ENCODE assay signal across 7 cellular contexts in genomic region chr1:202352583-202353197, GRCh38. TPM values are rescaled to one million over a fixed set of nuclear protein-coding genes. Genes with fewer than 3 reads are reported as not detected.
DNase-seq lines count a peak whose midpoint lies in the region; ATAC-seq, FAIRE-seq and TF ChIP-seq lines count a peak whose summit lies in the region.
"Not testable (repeated sequence)": the region's sequence is repeated elsewhere in the genome, so short reads cannot be mapped to it uniquely, and the experiment has no call there.

No MANE protein-coding gene starts in this region.

- POLR2A ChIA-PET in A549 (lab: Yijun Ruan, JAX); PC-9 (lab: Charles Lee; ENCODE audit: unreplicated experiment): not testable (repeated sequence)
- POLR2A ChIA-PET in HepG2 (lab: Yijun Ruan, JAX): interaction anchor here (0.5 kb wide), 1 partner anchor 371 kb away, joined by 3 read pairs; no protein-coding TSS in a partner anchor

- peak overlapping the region in 1 of 2 experiments; percentile 70; a peak in 3 of 6 replicates for H3K27ac ChIP-seq in A549
- peak overlapping the region; percentile 20; the same call in 1 of the 2 replicates for H3K27ac ChIP-seq in HL-60 (replicated peaks)
- H3K27ac ChIP-seq in PC-9: not testable (repeated sequence)
- peak overlapping the region in 6 of 10 donors; percentile 10 to 30 (median 20) for H3K27ac ChIP-seq in heart right ventricle
- H3K27ac ChIP-seq in HepG2 (ENCODE audit: extremely low read length, insufficient read depth, low read length): peak overlapping the region; percentile 72
- peak overlapping the region; percentile 50 for H3K27ac ChIP-seq in subcutaneous abdominal adipose tissue (ENCODE audit: low read depth, low read length)

- not testable (repeated sequence) for FAIRE-seq in A549 (lab: Jason Lieb, UNC)
- FAIRE-seq in HepG2 (lab: Jason Lieb, UNC): peak; percentile 50

- H3F3A ChIP-seq in PC-9 (ENCODE audit: insufficient read depth, low read depth): peaks cover 30% of the 10 kb centered on the region

- not testable (repeated sequence) for TF ChIP-seq CTCF in A549 (IDR thresholded peaks at IDR 0.05); HL-60 (IDR thresholded peaks at IDR 0.05; ENCODE audit: insufficient read depth, low read length); PC-9 (conservative IDR thresholded peaks at IDR 0.05); heart right ventricle (IDR thresholded peaks at IDR 0.05); HepG2 (CRISPR knock-in tag; IDR thresholded peaks at IDR 0.05)

- H3K9me2 ChIP-seq in PC-9 (ENCODE audit: insufficient read depth): not testable (repeated sequence)

- DNase-seq in A549 (ENCODE audit: low read depth in 1 of 2, low spot score in 1 of 2); HL-60 (ENCODE audit: low read depth in 1 of 2, low spot score in 1 of 2); PC-9; heart right ventricle: not testable (repeated sequence)
- peak; percentile 89 for DNase-seq in HepG2 (ENCODE audit: low spot score)
- peak; percentile 43 for DNase-seq in posterior vena cava (ENCODE audit: low spot score)

- peak overlapping the region; percentile 49; the same call in 2 of the 3 replicates for H3K4me2 ChIP-seq in A549
- H3K4me2 ChIP-seq in PC-9: peak overlapping the region; percentile 54
- H3K4me2 ChIP-seq in HepG2 (ENCODE audit: low read depth, low read length): peak overlapping the region; percentile 66

- not testable (repeated sequence) for H3K36me3 ChIP-seq in PC-9 (ENCODE audit: low read depth); heart right ventricle; HepG2 (replicated peaks in 1 of 2; ENCODE audit: control insufficient read depth in 1 of 2, insufficient read depth in 2 of 2, low read length in 2 of 2); subcutaneous abdominal adipose tissue (ENCODE audit: control insufficient read depth in 5 of 5, insufficient read depth in 5 of 5, low read length in 5 of 5)

- in situ Hi-C loops in HepG2 (cut with HindIII; ENCODE audit: extremely low pct_ligation_motif_present, low pct_unique_long_range_greater_than_20kb): not testable (repeated sequence)

- not testable (repeated sequence) for H3K4me3 ChIP-seq in A549; HL-60 (replicated peaks; ENCODE audit: insufficient read depth, low read length); PC-9; heart right ventricle; subcutaneous abdominal adipose tissue (ENCODE audit: low read depth in 1 of 5, low read length in 5 of 5)
- H3K4me3 ChIP-seq in HepG2 (replicated peaks in 1 of 3; ENCODE audit: insufficient read depth in 1 of 3, low read depth in 2 of 3, low read length in 3 of 3): peak overlapping the region in 1 of 3 experiments; percentile 44; a peak in 1 of 6 replicates

- not testable (repeated sequence) for TF ChIP-seq POLR2A in A549 (IDR thresholded peaks at IDR 0.05; ENCODE audit: low read length); HepG2 (IDR thresholded peaks at IDR 0.05; ENCODE audit: insufficient read depth in 1 of 2, low read depth in 2 of 2, low read length in 2 of 2)

- H3K27me3 ChIP-seq in HL-60 (ENCODE audit: insufficient read depth, poor library complexity, severe bottlenecking); PC-9 (ENCODE audit: insufficient read depth, low read depth); heart right ventricle; HepG2 (ENCODE audit: control insufficient read depth in 1 of 2, insufficient read depth in 2 of 2, low read length in 2 of 2); subcutaneous abdominal adipose tissue (ENCODE audit: control insufficient read depth in 5 of 5, insufficient read depth in 4 of 5, low read length in 5 of 5): not testable (repeated sequence)

- WGBS in A549 (ENCODE audit: missing lambda C conversion rate): 92% methylated on average over 11 of the region's 11 CpGs
- 83 to 84% methylated on average over 11 of the region's 11 CpGs for WGBS in heart right ventricle, 2 donors
- 59% methylated on average over 11 of the region's 11 CpGs for WGBS in HepG2 (ENCODE audit: low lambda C conversion rate)

- not testable (repeated sequence) for H2AFZ ChIP-seq in PC-9; HepG2 (ENCODE audit: low read length)

- H3K9me3 ChIP-seq in A549; PC-9 (ENCODE audit: insufficient read depth, low read depth); heart right ventricle; HepG2 (ENCODE audit: low read length); subcutaneous abdominal adipose tissue (ENCODE audit: control insufficient read depth in 5 of 5, low read length in 5 of 5): not testable (repeated sequence)

- H3K4me1 ChIP-seq in A549 (peaks cover 50% of the 10 kb centered on the region), PC-9 (replicated peaks; ENCODE audit: insufficient read depth) (peaks cover 80% of the 10 kb centered on the region), heart right ventricle (peaks cover 0 to 46% (median 26%) of the 10 kb centered on the region in 9 donors), HepG2 (ENCODE audit: insufficient read depth, low read length) (peaks cover 56% of the 10 kb centered on the region), subcutaneous abdominal adipose tissue (ENCODE audit: control insufficient read depth in 5 of 5, insufficient read depth in 5 of 5, low read length in 5 of 5) (peaks cover 0 to 53% (median 23%) of the 10 kb centered on the region in 5 donors)

- not testable (repeated sequence) for TF ChIP-seq RAD21 in A549 (conservative IDR thresholded peaks at IDR 0.05 in 1 of 2, IDR thresholded peaks at IDR 0.05 in 1 of 2); HepG2 (CRISPR knock-in tag; IDR thresholded peaks at IDR 0.05)

- CTCF ChIA-PET in A549 (lab: Yijun Ruan, JAX): interaction anchor here (1.0 to 3.8 kb wide), 2 partner anchors 8 to 10 kb away, joined by 3 to 20 read pairs; no protein-coding TSS in a partner anchor
- CTCF ChIA-PET in PC-9 (lab: Charles Lee); HepG2 (lab: Yijun Ruan, JAX; ENCODE audit: low intra/inter-chr PET ratio, low total read pairs): not testable (repeated sequence)

- H3K79me2 ChIP-seq in PC-9 (ENCODE audit: low read depth) (peaks cover 83% of the 10 kb centered on the region), HepG2 (ENCODE audit: insufficient read depth, low read length) (peaks cover 70% of the 10 kb centered on the region)

- not testable (repeated sequence) for ATAC-seq in A549, heart right ventricle
- peak; percentile 15 for ATAC-seq in HepG2

- not testable (repeated sequence) for TF ChIP-seq EP300 in A549 (IDR thresholded peaks at IDR 0.05); HepG2 (CRISPR knock-in tag; IDR thresholded peaks at IDR 0.05; ENCODE audit: borderline replicate concordance)
- TF ChIP-seq EP300 in HepG2 (IDR thresholded peaks at IDR 0.05; ENCODE audit: low read depth in 2 of 2, low read length in 2 of 2): peak in 1 of 2 experiments; percentile 44; a peak in 1 of 4 replicates

- intact Hi-C loops in PC-9 (cut with micrococcal nuclease; ENCODE audit: unreplicated experiment); HepG2 (cut with micrococcal nuclease; ENCODE audit: unreplicated experiment); posterior vena cava (cut with DNase I): not testable (repeated sequence)
- intact Hi-C loops in heart right ventricle (cut with DNase I): loop anchor here in 2 of 10 donors (5.0 to 10.0 kb wide), 2 partner anchors 52 to 1220 kb away; no protein-coding TSS in a partner anchor

- not testable (repeated sequence) for BruUV-seq in PC-9 (replicated peaks; lab: Mats Ljungman, UMichigan); HepG2 (replicated peaks; lab: Mats Ljungman, UMichigan)

- not testable (repeated sequence) for H4K20me1 ChIP-seq in PC-9 (ENCODE audit: insufficient read depth); HepG2 (ENCODE audit: insufficient read depth, low read length)

- H3K9ac ChIP-seq in HepG2 (ENCODE audit: insufficient read depth, low read depth, low read length); subcutaneous abdominal adipose tissue (ENCODE audit: low read length in 5 of 5): not testable (repeated sequence)

RNA-seq across cellular contexts. Expression of gene PPP1R12B, which starts 4.2 kb away (rescaled TPM):
- polyA plus RNA-seq in A549 (2011; rRNA removed) (12.1 and 14.8 TPM in 2 replicates), A549 (2017; fragmentation: RNase III; extraction: RNeasy Plus Mini Kit Qiagen cat#74134 plus additional on column Dnase treatment) (2.7 to 3.6 TPM (median 3.3 TPM) in 3 replicates), heart right ventricle (10 to 100 TPM; 16.5 to 64.4 TPM), HepG2 (2011; rRNA removed) (12.0 and 13.6 TPM in 2 replicates)
- 1.8 and 2.3 TPM in 2 replicates for polyA plus RNA-seq in A549 (2012; cell fraction: cytosol; rRNA removed)
- polyA plus RNA-seq in A549 (2012; cell fraction: nucleus; rRNA removed): 3.0 and 8.6 TPM in 2 replicates
- 80.3 and 99.2 TPM in 2 replicates for polyA minus RNA-seq in A549 (2011; rRNA and poly(A)+ RNA removed)
- total RNA-seq in PC-9 (2021) (33.3 and 35.8 TPM in 2 replicates), heart right ventricle (100 to 1,000 TPM; 447 to 969 (median 632) TPM), HepG2 (2016; rRNA removed; fragmentation: Illumina TruSeq; extraction: Trizol) (5.0 and 12.0 TPM in 2 replicates), posterior vena cava (100 to 1,000 TPM; 545 to 634 TPM)
- total RNA-seq in HepG2 (2016; cell fraction: cytosol; rRNA removed; fragmentation: Illumina TruSeq; extraction: Trizol; ENCODE audit: low read depth): 7.8 and 10.3 TPM in 2 replicates
- 3.1 and 9.8 TPM in 2 replicates for total RNA-seq in HepG2 (2016; cell fraction: insoluble cytoplasmic fraction; rRNA removed; fragmentation: Illumina TruSeq; extraction: Trizol)
- total RNA-seq in HepG2 (2016; cell fraction: membrane; rRNA removed; fragmentation: Illumina TruSeq; extraction: Trizol): 7.6 and 7.9 TPM in 2 replicates
- total RNA-seq in HepG2 (2016; cell fraction: nucleus; rRNA removed; fragmentation: Illumina TruSeq; extraction: Trizol): 28.2 and 41.8 TPM in 2 replicates
- 4.7 and 6.2 TPM in 2 replicates for polyA plus RNA-seq in HepG2 (2011; cell fraction: cytosol; rRNA removed)
- 46.0 and 60.3 TPM in 2 replicates for polyA plus RNA-seq in HepG2 (2011; cell fraction: nucleus; rRNA removed)
- 2.4 and 3.9 TPM in 2 replicates for polyA plus RNA-seq in HepG2 (2012)
- 0.12 and 0.15 TPM in 2 replicates for polyA plus RNA-seq in HepG2 (2016; cell fraction: cytosol; fragmentation: Illumina TruSeq; extraction: Trizol; ENCODE audit: low read depth)
- polyA plus RNA-seq in HepG2 (2016; cell fraction: insoluble cytoplasmic fraction; fragmentation: Illumina TruSeq; extraction: Trizol; ENCODE audit: low read depth): 1.2 and 2.0 TPM in 2 replicates
- 0.31 and 0.49 TPM in 2 replicates for polyA plus RNA-seq in HepG2 (2016; cell fraction: membrane; fragmentation: Illumina TruSeq; extraction: Trizol; ENCODE audit: low read depth)
- 9.7 and 12.2 TPM in 2 replicates for polyA plus RNA-seq in HepG2 (2016; cell fraction: nucleus; fragmentation: Illumina TruSeq; extraction: Trizol; ENCODE audit: insufficient read depth, low read depth)
- polyA minus RNA-seq in HepG2 (2011; rRNA and poly(A)+ RNA removed; ENCODE audit: low replicate concordance): 84.7 and 179 TPM in 2 replicates
- polyA minus RNA-seq in HepG2 (2011; cell fraction: cytosol; rRNA and poly(A)+ RNA removed): 4.5 and 9.7 TPM in 2 replicates
- 97.5 and 109 TPM in 2 replicates for polyA minus RNA-seq in HepG2 (2011; cell fraction: nucleus; rRNA and poly(A)+ RNA removed)

RNA-seq across cellular contexts. Expression of gene UBE2T, which starts 11.0 kb away (rescaled TPM):
- 166 and 188 TPM in 2 replicates for polyA plus RNA-seq in A549 (2011; rRNA removed)
- 146 and 153 TPM in 2 replicates for polyA plus RNA-seq in A549 (2012; cell fraction: cytosol; rRNA removed)
- polyA plus RNA-seq in A549 (2012; cell fraction: nucleus; rRNA removed): 54.6 and 97.2 TPM in 2 replicates
- polyA plus RNA-seq in A549 (2017; fragmentation: RNase III; extraction: RNeasy Plus Mini Kit Qiagen cat#74134 plus additional on column Dnase treatment): 75.3 to 83.2 TPM (median 79.5 TPM) in 3 replicates
- polyA minus RNA-seq in A549 (2011; rRNA and poly(A)+ RNA removed): 63.6 and 74.7 TPM in 2 replicates
- 43.2 and 55.5 TPM in 2 replicates for total RNA-seq in PC-9 (2021)
- 10 to 100 TPM in 5 of 10 donors, 1 to 10 TPM in 5; 7.4 to 16.2 (median 10.2) TPM for total RNA-seq in heart right ventricle
- polyA plus RNA-seq in heart right ventricle: 10 to 100 TPM in 1 of 2 donors, 1 to 10 TPM in 1; 3.2 to 35.8 TPM
- 95.2 and 130 TPM in 2 replicates for total RNA-seq in HepG2 (2016; rRNA removed; fragmentation: Illumina TruSeq; extraction: Trizol)
- 21.5 and 22.7 TPM in 2 replicates for total RNA-seq in HepG2 (2016; cell fraction: cytosol; rRNA removed; fragmentation: Illumina TruSeq; extraction: Trizol; ENCODE audit: low read depth)
- total RNA-seq in HepG2 (2016; cell fraction: insoluble cytoplasmic fraction; rRNA removed; fragmentation: Illumina TruSeq; extraction: Trizol): 93.0 and 140 TPM in 2 replicates
- total RNA-seq in HepG2 (2016; cell fraction: membrane; rRNA removed; fragmentation: Illumina TruSeq; extraction: Trizol): 21.2 and 24.3 TPM in 2 replicates
- 34.3 and 34.5 TPM in 2 replicates for total RNA-seq in HepG2 (2016; cell fraction: nucleus; rRNA removed; fragmentation: Illumina TruSeq; extraction: Trizol)
- 58.9 and 80.8 TPM in 2 replicates for polyA plus RNA-seq in HepG2 (2011; rRNA removed)
- 53.2 and 54.1 TPM in 2 replicates for polyA plus RNA-seq in HepG2 (2011; cell fraction: cytosol; rRNA removed)
- 16.3 and 20.2 TPM in 2 replicates for polyA plus RNA-seq in HepG2 (2011; cell fraction: nucleus; rRNA removed)
- polyA plus RNA-seq in HepG2 (2012): 20.4 and 35.6 TPM in 2 replicates
- 9.6 and 10.6 TPM in 2 replicates for polyA plus RNA-seq in HepG2 (2016; cell fraction: cytosol; fragmentation: Illumina TruSeq; extraction: Trizol; ENCODE audit: low read depth)
- 120 and 134 TPM in 2 replicates for polyA plus RNA-seq in HepG2 (2016; cell fraction: insoluble cytoplasmic fraction; fragmentation: Illumina TruSeq; extraction: Trizol; ENCODE audit: low read depth)
- polyA plus RNA-seq in HepG2 (2016; cell fraction: membrane; fragmentation: Illumina TruSeq; extraction: Trizol; ENCODE audit: low read depth): 12.6 and 12.8 TPM in 2 replicates
- polyA plus RNA-seq in HepG2 (2016; cell fraction: nucleus; fragmentation: Illumina TruSeq; extraction: Trizol; ENCODE audit: insufficient read depth, low read depth): 45.5 and 48.6 TPM in 2 replicates
- 39.5 and 179 TPM in 2 replicates for polyA minus RNA-seq in HepG2 (2011; rRNA and poly(A)+ RNA removed; ENCODE audit: low replicate concordance)
- 18.0 and 21.6 TPM in 2 replicates for polyA minus RNA-seq in HepG2 (2011; cell fraction: cytosol; rRNA and poly(A)+ RNA removed)
- 13.1 and 18.2 TPM in 2 replicates for polyA minus RNA-seq in HepG2 (2011; cell fraction: nucleus; rRNA and poly(A)+ RNA removed)
- total RNA-seq in posterior vena cava: 1 to 10 TPM; 1.5 to 1.9 TPM

Comparison
In these comparisons a context has a peak if more than half of its experiments do, and no peak if none do; other contexts are left out.
1. RNA of gene PPP1R12B, which starts 4.2 kb away (total RNA-seq): 447 to 969 TPM in heart right ventricle and 545 to 634 TPM in posterior vena cava; 33.3 to 35.8 TPM in PC-9 and 3.1 to 41.8 TPM in HepG2; every median in the first group is over 10 times any median in the second.
2. Peak in every context shown above with its lines, with median percentiles within 50 percentile points of each other: H3K4me2 ChIP-seq.